Comparison of ENCODE assay signal across 9 cellular contexts in genomic region chr1:6108937-6109636, GRCh38.
DNase-seq lines count a peak whose midpoint lies in the region; ATAC-seq, FAIRE-seq and TF ChIP-seq lines count a peak whose summit lies in the region.
"Had no signal": no experiment of that assay in that cellular context is flagged by ENCODE, and none has a peak within 500 bp of the region (broad histone marks: within the 10 kb centered on the region; RNA-seq: fewer than 3 reads in every experiment).

No MANE protein-coding gene starts in this region.

- no peaks in the 10 kb centered on the region for H3K9me3 ChIP-seq in Panc1 (ENCODE audit: control insufficient read depth, insufficient read depth, low read depth, low read length)
- H3K9me3 ChIP-seq in naive thymus-derived CD4-positive, alpha-beta T cell (ENCODE audit: control insufficient read depth in 2 of 3, low read length in 3 of 3) = no peaks in the 10 kb centered on the region

- in situ Hi-C loops in Panc1 (cut with HindIII; ENCODE audit: low pct_unique_long_range_greater_than_20kb, low sequenced_read_pairs) = no loop called here

- no TSS peak for BruUV-seq in Panc1 (replicated peaks; lab: Mats Ljungman, UMichigan)

- H3K36me3 ChIP-seq in Panc1 (ENCODE audit: control insufficient read depth, insufficient read depth, low read length) = no peaks in the 10 kb centered on the region; the same call in 1 of the 2 replicates
- no peaks in the 10 kb centered on the region for H3K36me3 ChIP-seq in naive thymus-derived CD4-positive, alpha-beta T cell (ENCODE audit: control insufficient read depth in 2 of 3, insufficient read depth in 3 of 3, low read length in 3 of 3)

- H3K4me3 ChIP-seq in Panc1 (ENCODE audit: low read depth in 2 of 2, low read length in 2 of 2) (no peak overlapping the region), cardiac fibroblast (replicated peaks in 1 of 2; ENCODE audit: low read depth in 2 of 2, low read length in 2 of 2) (no peak overlapping the region)
- no peak overlapping the region for H3K4me3 ChIP-seq in naive thymus-derived CD4-positive, alpha-beta T cell (ENCODE audit: low read length)

- H3K27ac Mint-ChIP-seq in naive thymus-derived CD4-positive, alpha-beta T cell = peak overlapping the region in 1 of 9 donors; percentile 13
- H3K27ac Mint-ChIP-seq: CD4-positive, CD25-positive, alpha-beta regulatory T cell had no signal

- peak; percentile 10 to 27 for DNase-seq in NCI-H187 (lab: John Stamatoyannopoulos, UW)
- DNase-seq in NCI-H187 treated with DMSO at 0.1 percent for 48 hours (lab: John Stamatoyannopoulos, UW) = no peak
- DNase-seq in HTR-8/SVneo (ENCODE audit: insufficient read length, low spot score) = peak; percentile 80
- no peak for DNase-seq in Panc1 (ENCODE audit: low read depth, low spot score)
- DNase-seq in cardiac fibroblast (ENCODE audit: low read depth in 2 of 2) = peak; percentile 60
- peak in 2 of 9 donors; percentile 29 to 46 for DNase-seq in naive thymus-derived CD4-positive, alpha-beta T cell

- peaks cover 0 to 4% (median 0%) of the 10 kb centered on the region in 11 donors for H3K9me3 Mint-ChIP-seq in naive thymus-derived CD4-positive, alpha-beta T cell

- no peaks in the 10 kb centered on the region for H3K27me3 ChIP-seq in Panc1 (ENCODE audit: control insufficient read depth, insufficient read depth, low read length)
- no peaks in the 10 kb centered on the region for H3K27me3 ChIP-seq in naive thymus-derived CD4-positive, alpha-beta T cell (ENCODE audit: control insufficient read depth in 2 of 2, insufficient read depth in 2 of 2, low read length in 2 of 2)

- H3K36me3 Mint-ChIP-seq in naive thymus-derived CD4-positive, alpha-beta T cell = no peaks in the 10 kb centered on the region
- H3K36me3 Mint-ChIP-seq: CD4-positive, CD25-positive, alpha-beta regulatory T cell had no signal

- no peak overlapping the region for H3K4me3 Mint-ChIP-seq in naive thymus-derived CD4-positive, alpha-beta T cell
- H3K4me3 Mint-ChIP-seq: CD4-positive, CD25-positive, alpha-beta regulatory T cell had no signal

- H3K4me1 Mint-ChIP-seq in naive thymus-derived CD4-positive, alpha-beta T cell = peaks cover 0 to 5% (median 0%) of the 10 kb centered on the region in 7 donors
- H3K4me1 Mint-ChIP-seq: CD4-positive, CD25-positive, alpha-beta regulatory T cell had no signal

- peaks cover 0 to 25% (median 9%) of the 10 kb centered on the region in 5 donors for H3K27me3 Mint-ChIP-seq in naive thymus-derived CD4-positive, alpha-beta T cell
- H3K27me3 Mint-ChIP-seq: CD4-positive, CD25-positive, alpha-beta regulatory T cell had no signal

- no peak for FAIRE-seq in HTR-8/SVneo (lab: Jason Lieb, UNC)

- TF ChIP-seq CTCF in Panc1 (IDR thresholded peaks at IDR 0.05) (peak; percentile 86), cardiac fibroblast (IDR thresholded peaks at IDR 0.05; ENCODE audit: low read depth, low read length) (peak; percentile 70)

- CTCF ChIA-PET in Panc1 (lab: Charles Lee) = interaction anchor here (0.7 to 1.1 kb wide), 3 partner anchors 12 to 136 kb away, joined by 3 to 5 read pairs (median 3); no protein-coding TSS in a partner anchor
- CTCF ChIA-PET in naive thymus-derived CD4-positive, alpha-beta T cell (lab: Charles Lee) = no interaction called here

- intact Hi-C loops in Panc1 (cut with micrococcal nuclease; ENCODE audit: unreplicated experiment) = loop anchor here (5.0 kb wide), 1 partner anchor 73 kb away; the partner anchor contains the start of gene CHD5
- intact Hi-C loops in naive thymus-derived CD4-positive, alpha-beta T cell (cut with micrococcal nuclease) = loop anchor here (2.0 to 10.0 kb wide), 3 partner anchors 76 to 136 kb away; partner anchors contain the start of genes HES3 (in 1 of the 2) and RNF207 (in 1 of the 2)

- POLR2A ChIA-PET in Panc1 (lab: Charles Lee) = no interaction called here
- POLR2A ChIA-PET in naive thymus-derived CD4-positive, alpha-beta T cell (lab: Charles Lee) = no interaction called here

- no peak overlapping the region for H3K27ac ChIP-seq in Panc1 (ENCODE audit: low read length)
- no peak overlapping the region for H3K27ac ChIP-seq in naive thymus-derived CD4-positive, alpha-beta T cell (ENCODE audit: low read depth, low read length)

- ATAC-seq in Panc1 (peak; percentile 92), GM18511 (IDR thresholded peaks at IDR 0.05; ENCODE audit: unreplicated experiment) (no peak), GM21529 (IDR thresholded peaks at IDR 0.05; ENCODE audit: unreplicated experiment) (no peak)
- peak; percentile 78 for ATAC-seq in naive thymus-derived CD4-positive, alpha-beta T cell

- peaks cover 5% of the 10 kb centered on the region; the same call in 1 of the 2 replicates for H3K4me1 ChIP-seq in Panc1 (ENCODE audit: control insufficient read depth, insufficient read depth, low read length)
- H3K4me1 ChIP-seq in naive thymus-derived CD4-positive, alpha-beta T cell (ENCODE audit: control insufficient read depth in 2 of 2, insufficient read depth in 2 of 2, low read length in 2 of 2) = no peaks in the 10 kb centered on the region

Comparison
In these comparisons a context has a peak if more than half of its experiments do, and no peak if none do; other contexts are left out.
1. DNase-seq: peak in NCI-H187 (2 of 2), HTR-8/SVneo (single experiment) and cardiac fibroblast (2 of 2); none in NCI-H187 treated with DMSO at 0.1 percent for 48 hours (single experiment) and Panc1 (single experiment).
2. ATAC-seq: peak in Panc1 (single experiment) and naive thymus-derived CD4-positive, alpha-beta T cell (single experiment); none in GM18511 (single experiment) and GM21529 (single experiment).